8 cellular contexts compared by ENCODE assay signal in genomic region chr1:234613992-234614584, GRCh38. TPM values are rescaled to one million over a fixed set of nuclear protein-coding genes. Genes with fewer than 3 reads are reported as not detected.
DNase-seq lines count a peak whose midpoint lies in the region; ATAC-seq and TF ChIP-seq lines count a peak whose summit lies in the region.

No MANE protein-coding gene starts in this region.

- no peaks in the 10 kb centered on the region for H3K9me3 ChIP-seq in Karpas-422 (ENCODE audit: low read length)

- H3K9me3 Mint-ChIP-seq in activated CD4-positive, alpha-beta memory T cell treated with anti-CD3 and anti-CD28 coated beads for 36 hours = no peaks in the 10 kb centered on the region
- peaks cover 16% of the 10 kb centered on the region for H3K9me3 Mint-ChIP-seq in glutamatergic neuron (ENCODE audit: unreplicated experiment)
- H3K9me3 Mint-ChIP-seq in stimulated activated effector memory CD8-positive, alpha-beta T cell treated with anti-CD3 and anti-CD28 coated beads, Interleukin-12 subunit alpha, Interleukin-12 subunit beta, amount 100 ng/mL, for 72 hours = no peaks in the 10 kb centered on the region

- ATAC-seq in stimulated activated effector memory CD8-positive, alpha-beta T cell treated with anti-CD3 and anti-CD28 coated beads, Interleukin-12 subunit alpha, Interleukin-12 subunit beta, amount 100 ng/mL, for 72 hours = no peak
- ATAC-seq in GM19455 (IDR thresholded peaks at IDR 0.05; ENCODE audit: unreplicated experiment) = no peak

- H3K9me2 ChIP-seq in Karpas-422 (replicated peaks; ENCODE audit: insufficient read depth, low read length) = no peaks in the 10 kb centered on the region

- peaks cover 36% of the 10 kb centered on the region for H3K4me1 Mint-ChIP-seq in activated CD4-positive, alpha-beta memory T cell treated with anti-CD3 and anti-CD28 coated beads for 36 hours (ENCODE audit: low read depth)
- H3K4me1 Mint-ChIP-seq in glutamatergic neuron (ENCODE audit: low read depth, unreplicated experiment) = peaks cover 42% of the 10 kb centered on the region
- H3K4me1 Mint-ChIP-seq in stimulated activated effector memory CD8-positive, alpha-beta T cell treated with anti-CD3 and anti-CD28 coated beads, Interleukin-12 subunit alpha, Interleukin-12 subunit beta, amount 100 ng/mL, for 72 hours = peaks cover 30% of the 10 kb centered on the region

- no peak overlapping the region for H3K9ac ChIP-seq in Karpas-422 (ENCODE audit: low read length)

- no peaks in the 10 kb centered on the region for H3K79me2 ChIP-seq in Karpas-422 (ENCODE audit: low read length)

- CTCF ChIA-PET in activated CD4-positive, alpha-beta memory T cell treated with anti-CD3 and anti-CD28 coated beads for 36 hours (lab: Charles Lee) = interaction anchor here (0.6 to 3.7 kb wide), 3 partner anchors 11 to 470 kb away, joined by 3 to 23 read pairs (median 3); no protein-coding TSS in a partner anchor

- TF ChIP-seq CTCF in glutamatergic neuron (IDR thresholded peaks at IDR 0.05; ENCODE audit: partially characterized antibody, unreplicated experiment) = no peak

- no peak overlapping the region for H3K4me3 ChIP-seq in Karpas-422 (ENCODE audit: low read length)

- peaks cover 48% of the 10 kb centered on the region for H3K4me1 ChIP-seq in Karpas-422 (ENCODE audit: low read length)

- peaks cover 2% of the 10 kb centered on the region for H3K27me3 Mint-ChIP-seq in activated CD4-positive, alpha-beta memory T cell treated with anti-CD3 and anti-CD28 coated beads for 36 hours
- peaks cover 11% of the 10 kb centered on the region for H3K27me3 Mint-ChIP-seq in glutamatergic neuron (ENCODE audit: unreplicated experiment)

- no peak overlapping the region for H2AFZ ChIP-seq in Karpas-422 (ENCODE audit: low read length)

- H3K4me3 Mint-ChIP-seq in activated CD4-positive, alpha-beta memory T cell treated with anti-CD3 and anti-CD28 coated beads for 36 hours = no peak overlapping the region
- no peak overlapping the region for H3K4me3 Mint-ChIP-seq in glutamatergic neuron (ENCODE audit: unreplicated experiment)
- H3K4me3 Mint-ChIP-seq in stimulated activated effector memory CD8-positive, alpha-beta T cell treated with anti-CD3 and anti-CD28 coated beads, Interleukin-12 subunit alpha, Interleukin-12 subunit beta, amount 100 ng/mL, for 72 hours = no peak overlapping the region

- H3K27ac ChIP-seq in Karpas-422 (ENCODE audit: low read length) = no peak overlapping the region

- H3K36me3 ChIP-seq in Karpas-422 (ENCODE audit: insufficient read depth, low read length) = no peaks in the 10 kb centered on the region

- H3K27ac Mint-ChIP-seq in activated CD4-positive, alpha-beta memory T cell treated with anti-CD3 and anti-CD28 coated beads for 36 hours = peak overlapping the region; percentile 11
- H3K27ac Mint-ChIP-seq in glutamatergic neuron (ENCODE audit: unreplicated experiment) = peak overlapping the region; percentile 77
- H3K27ac Mint-ChIP-seq in stimulated activated effector memory CD8-positive, alpha-beta T cell treated with anti-CD3 and anti-CD28 coated beads, Interleukin-12 subunit alpha, Interleukin-12 subunit beta, amount 100 ng/mL, for 72 hours = peak overlapping the region; percentile 14

- no peaks in the 10 kb centered on the region for H4K20me1 ChIP-seq in Karpas-422 (ENCODE audit: insufficient read depth, low read depth, low read length)

- intact Hi-C loops in activated CD4-positive, alpha-beta memory T cell treated with anti-CD3 and anti-CD28 coated beads for 36 hours (cut with micrococcal nuclease) = loop anchor here (2.0 to 10.0 kb wide), 3 partner anchors 15 to 1253 kb away; partner anchors contain the start of genes B3GALNT2 and LYST

- DNase-seq in NCI-H2107 treated with DMSO at 0.1 percent for 48 hours (lab: John Stamatoyannopoulos, UW; ENCODE audit: unreplicated experiment) (peak; percentile 42), NCI-H2107 (lab: John Stamatoyannopoulos, UW) (no peak), glutamatergic neuron (no peak), Karpas-422 (no peak), HuH-7.5 (ENCODE audit: low spot score) (no peak)
- no peak for DNase-seq in activated CD4-positive, alpha-beta memory T cell treated with anti-CD3 and anti-CD28 coated beads for 36 hours
- no peak for DNase-seq in stimulated activated effector memory CD8-positive, alpha-beta T cell treated with anti-CD3 and anti-CD28 coated beads, Interleukin-12 subunit alpha, Interleukin-12 subunit beta, amount 100 ng/mL, for 72 hours (ENCODE audit: low spot score in 2 of 2)

- POLR2A ChIA-PET in activated CD4-positive, alpha-beta memory T cell treated with anti-CD3 and anti-CD28 coated beads for 36 hours (lab: Charles Lee) = interaction anchor here (1.1 to 7.0 kb wide), 6 partner anchors 10 to 470 kb away, joined by 4 to 124 read pairs (median 42); no protein-coding TSS in a partner anchor

- no peak overlapping the region for H3K4me2 ChIP-seq in Karpas-422 (ENCODE audit: low read depth, low read length, poor library complexity, severe bottlenecking)

- H3K27me3 ChIP-seq in Karpas-422 (ENCODE audit: low read length) = no peaks in the 10 kb centered on the region

- peaks cover 4% of the 10 kb centered on the region for H3K36me3 Mint-ChIP-seq in activated CD4-positive, alpha-beta memory T cell treated with anti-CD3 and anti-CD28 coated beads for 36 hours
- H3K36me3 Mint-ChIP-seq in glutamatergic neuron (ENCODE audit: unreplicated experiment) = peaks cover 5% of the 10 kb centered on the region
- H3K36me3 Mint-ChIP-seq in stimulated activated effector memory CD8-positive, alpha-beta T cell treated with anti-CD3 and anti-CD28 coated beads, Interleukin-12 subunit alpha, Interleukin-12 subunit beta, amount 100 ng/mL, for 72 hours = peaks cover 25% of the 10 kb centered on the region

RNA-seq across cellular contexts. Expression of gene IRF2BP2, which starts 4.1 kb away (rescaled TPM):
- total RNA-seq in activated CD4-positive, alpha-beta memory T cell treated with anti-CD3 and anti-CD28 coated beads for 36 hours = 100 to 1,000 TPM; 139 to 147 TPM
- total RNA-seq in glutamatergic neuron (ENCODE audit: unreplicated experiment) = 199 TPM
- 14.1 and 16.5 TPM in 2 replicates for total RNA-seq in Karpas-422 (2014; rRNA removed; shearing (Covaris generic); ENCODE audit: low replicate concordance)

Comparison
In these comparisons a context has a peak if more than half of its experiments do, and no peak if none do; other contexts are left out.
1. H3K27ac Mint-ChIP-seq: peak in every context shown above with its lines; median percentile 77 in glutamatergic neuron; 14 in stimulated activated effector memory CD8-positive, alpha-beta T cell treated with anti-CD3 and anti-CD28 coated beads, Interleukin-12 subunit alpha, Interleukin-12 subunit beta, amount 100 ng/mL, for 72 hours; 11 in activated CD4-positive, alpha-beta memory T cell treated with anti-CD3 and anti-CD28 coated beads for 36 hours.